In the genomic region with DNA sequence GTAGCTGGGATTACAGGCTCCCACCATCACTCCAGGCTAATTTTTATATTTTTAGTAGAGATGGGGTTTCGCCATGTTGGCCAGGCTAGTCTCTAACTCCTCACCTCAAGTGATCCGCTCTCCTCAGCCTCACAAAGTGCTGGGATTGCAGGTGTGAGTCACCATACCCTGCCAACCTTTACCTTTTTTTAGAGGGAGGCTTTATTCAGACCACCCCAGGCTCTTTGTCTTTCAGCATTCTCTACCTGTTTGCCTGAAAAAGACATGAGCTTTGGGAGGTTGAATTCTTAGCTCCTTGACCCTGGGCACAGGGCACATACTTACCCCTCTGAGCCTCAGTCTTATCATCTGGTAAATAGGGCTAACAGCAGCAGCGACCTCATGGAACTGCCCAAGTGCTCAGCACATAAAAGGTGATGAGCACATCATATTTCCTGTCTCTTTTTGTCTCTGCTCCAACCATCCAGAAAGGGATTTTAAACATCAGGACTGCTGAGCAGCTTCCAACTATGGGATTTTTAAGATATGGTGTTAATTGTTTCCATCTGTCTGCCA, we compare ENCODE assay signal across 28 cellular contexts. TPM values are rescaled to one million over a fixed set of nuclear protein-coding genes. Genes with fewer than 3 reads are reported as not detected.
"Had no signal": no experiment of that assay in that cellular context is flagged by ENCODE, and none has a peak within 500 bp of the region (broad histone marks: within the 10 kb centered on the region; RNA-seq: fewer than 3 reads in every experiment).

No MANE protein-coding gene starts in this region.

- H3K4me1 ChIP-seq: ascending aorta had no signal

- ATAC-seq: activated CD4-positive, alpha-beta T cell treated with anti-CD3 and anti-CD28 coated beads for 36 hours; activated CD8-positive, alpha-beta memory T cell treated with anti-CD3 and anti-CD28 coated beads, Interleukin-2, amount 10 ng/mL, durations not matched to agents 7 days and 5 days; activated naive CD4-positive, alpha-beta T cell treated with anti-CD3 and anti-CD28 coated beads, Interleukin-2, amount 50 U/mL, for 72 hours; activated naive CD8-positive, alpha-beta T cell treated with anti-CD3 and anti-CD28 coated beads, Interleukin-2, amount 50 U/mL, for 24 hours; activated T-cell treated with anti-CD3 and anti-CD28 coated beads, Interleukin-2, amount 50 U/mL, for 4 hours; body of pancreas; T-cell had no signal

- DNase-seq: activated CD4-positive, alpha-beta memory T cell treated with anti-CD3 and anti-CD28 coated beads, Interleukin-2, amount 10 ng/mL, durations not matched to agents 7 days and 5 days; activated CD4-positive, alpha-beta T cell treated with anti-CD3 and anti-CD28 coated beads for 36 hours; activated CD4-positive, alpha-beta T cell treated with anti-CD3 and anti-CD28 coated beads, Interleukin-2, amount 50 U/mL, for 1 hour; activated CD8-positive, alpha-beta memory T cell treated with anti-CD3 and anti-CD28 coated beads, Interleukin-2, amount 10 ng/mL, durations not matched to agents 7 days and 5 days; activated effector memory CD4-positive, alpha-beta T cell treated with anti-CD3 and anti-CD28 coated beads, Interleukin-2, amount 50 U/mL, for 16 hours; activated naive CD4-positive, alpha-beta T cell treated with Interleukin-2 at 50 U/mL for 16 hours; activated naive CD8-positive, alpha-beta T cell treated with anti-CD3 and anti-CD28 coated beads, Interleukin-2, amount 50 U/mL, for 24 hours; activated T-cell treated with anti-CD3 and anti-CD28 coated beads, Interleukin-2, amount 50 U/mL, for 4 hours; amniotic stem cell; body of pancreas; Karpas-422; MM.1S; NCI-H1105; NCI-H1436; NCI-H1694 treated with DMSO at 0.1 percent for 48 hours; NCI-H2029 treated with DMSO at 0.1 percent for 48 hours; NCI-H345; NCI-H510A; NCI-H526 treated with DMSO at 0.1 percent for 48 hours; NCI-H82; T-cell had no signal

- H3K36me3 ChIP-seq: ascending aorta had no signal

- H3K27me3 ChIP-seq: ascending aorta, body of pancreas had no signal

- H3K9me3 ChIP-seq: body of pancreas had no signal

- H3K4me3 ChIP-seq: ascending aorta, body of pancreas, SK-N-MC had no signal

- H3K27ac ChIP-seq: ascending aorta, body of pancreas, SK-N-MC, VCaP had no signal

RNA-seq across cellular contexts. Expression of a gene that starts 17.0 kb away (rescaled TPM):
- total RNA-seq: activated CD4-positive, alpha-beta memory T cell treated with anti-CD3 and anti-CD28 coated beads, Interleukin-2, amount 10 ng/mL, durations not matched to agents 7 days and 5 days; activated CD4-positive, alpha-beta T cell treated with anti-CD3 and anti-CD28 coated beads for 36 hours; activated CD8-positive, alpha-beta memory T cell treated with anti-CD3 and anti-CD28 coated beads, Interleukin-2, amount 10 ng/mL, durations not matched to agents 7 days and 5 days; activated T-cell treated with anti-CD3 and anti-CD28 coated beads, Interleukin-2, amount 50 U/mL, for 4 hours; ascending aorta; body of pancreas; OCI-LY7; RPMI7951; T-helper 2 cell treated with Interferon-gamma antibody and Interleukin-4, amounts not matched to agents 100 ng/mL and 5 ng/mL, for 36 hours had no signal
